In genomic region chr16:73019456-73020362, GRCh38 we compare ENCODE assay signal across 9 cellular contexts. TPM values are rescaled to one million over a fixed set of nuclear protein-coding genes. Genes with fewer than 3 reads are reported as not detected.
A peak's percentile ranks its signal among the peaks of the same experiment; 100 is the strongest.
DNase-seq lines count a peak whose midpoint lies in the region; ATAC-seq and TF ChIP-seq lines count a peak whose summit lies in the region.
"Had no signal": no experiment of that assay in that cellular context is flagged by ENCODE, and none has a peak within 500 bp of the region (broad histone marks: within the 10 kb centered on the region; RNA-seq: fewer than 3 reads in every experiment).

No MANE protein-coding gene starts in this region.

- H4K20me1 ChIP-seq in PC-9 (ENCODE audit: insufficient read depth) (peaks cover 12% of the 10 kb centered on the region), fibroblast of lung (ENCODE audit: control insufficient read depth, extremely low read depth, insufficient read depth, low read length) (no peaks in the 10 kb centered on the region), osteoblast (ENCODE audit: insufficient read depth, low read length) (peaks cover 61% of the 10 kb centered on the region)

- no peaks in the 10 kb centered on the region for H3K27me3 ChIP-seq in PC-9 (ENCODE audit: insufficient read depth, low read depth)
- no peaks in the 10 kb centered on the region for H3K27me3 ChIP-seq in fibroblast of lung (ENCODE audit: control insufficient read depth, insufficient read depth, low read length)
- no peaks in the 10 kb centered on the region for H3K27me3 ChIP-seq in osteoblast (ENCODE audit: insufficient read depth, low read length)
- no peaks in the 10 kb centered on the region for H3K27me3 ChIP-seq in testis

- no peaks in the 10 kb centered on the region for H3K36me3 ChIP-seq in PC-9 (ENCODE audit: low read depth)
- H3K36me3 ChIP-seq in fibroblast of lung (ENCODE audit: control insufficient read depth, insufficient read depth, low read length) = no peaks in the 10 kb centered on the region
- no peaks in the 10 kb centered on the region for H3K36me3 ChIP-seq in osteoblast (ENCODE audit: insufficient read depth, low read length)
- H3K36me3 ChIP-seq in testis (ENCODE audit: low read depth, missing control alignments) = no peaks in the 10 kb centered on the region

- H3K27ac ChIP-seq in PC-9 (peak overlapping the region; percentile 94), fibroblast of lung (ENCODE audit: insufficient read depth, low read length) (peak overlapping the region; percentile 81), osteoblast (ENCODE audit: low read depth, low read length) (peak overlapping the region; percentile 95), testis (no peak overlapping the region)

- no peak overlapping the region for H3K9ac ChIP-seq in fibroblast of lung (ENCODE audit: insufficient read depth, low read length)

- H3K9me3 ChIP-seq in PC-9 (ENCODE audit: insufficient read depth, low read depth) = no peaks in the 10 kb centered on the region
- H3K9me3 ChIP-seq in fibroblast of lung (ENCODE audit: control insufficient read depth, insufficient read depth, low read depth, low read length) = no peaks in the 10 kb centered on the region
- H3K9me3 ChIP-seq in osteoblast (ENCODE audit: low read depth, low read length) = no peaks in the 10 kb centered on the region
- H3K9me3 ChIP-seq in testis = no peaks in the 10 kb centered on the region

- CTCF ChIA-PET in PC-9 (lab: Charles Lee) = no interaction called here

- no peak for TF ChIP-seq POLR2A in testis (IDR thresholded peaks at IDR 0.05)
- no peak for TF ChIP-seq POLR2A in erythroblast (IDR thresholded peaks at IDR 0.05; ENCODE audit: low read length)

- TSS peak; percentile 91 for BruUV-seq in PC-9 (replicated peaks; lab: Mats Ljungman, UMichigan)

- ATAC-seq in HG02884 (IDR thresholded peaks at IDR 0.05; ENCODE audit: unreplicated experiment) = no peak

- H3K9me2 ChIP-seq in PC-9 (ENCODE audit: insufficient read depth) = no peaks in the 10 kb centered on the region

- peaks cover 42% of the 10 kb centered on the region for H3F3A ChIP-seq in PC-9 (ENCODE audit: insufficient read depth, low read depth)

- H3K4me3 ChIP-seq in PC-9 (peak overlapping the region; percentile 37; the same call in 1 of the 2 replicates), fibroblast of lung (replicated peaks in 1 of 4; ENCODE audit: control extremely low read depth in 1 of 4, insufficient read depth in 1 of 4, low read depth in 3 of 4, low read length in 4 of 4) (peak overlapping the region; percentile 5 to 34 (median 19)), osteoblast (ENCODE audit: insufficient read depth, low read length) (peak overlapping the region; percentile 59), testis (no peak overlapping the region)

- WGBS in testis, 2 donors = 78 to 83% methylated on average over 19 of the region's 19 CpGs

- DNase-seq in Caki2 (ENCODE audit: low read depth) (peak; percentile 88), PC-9 (peak; percentile 46 to 77), fibroblast of lung (ENCODE audit: low read depth in 2 of 2) (peak; percentile 82 to 90), osteoblast (ENCODE audit: insufficient read length, low spot score, missing footprints) (peak; percentile 95), testis (no peak), NCI-H187 (lab: John Stamatoyannopoulos, UW) (no peak), erythroblast (lab: John Stamatoyannopoulos, UW) (no peak)
- DNase-seq: mesendoderm had no signal

- peak overlapping the region; percentile 78 for H3K4me2 ChIP-seq in PC-9
- H3K4me2 ChIP-seq in fibroblast of lung (ENCODE audit: extremely low read depth, insufficient read depth, low read length) = peak overlapping the region; percentile 72
- H3K4me2 ChIP-seq in osteoblast (ENCODE audit: insufficient read depth, low read length) = peak overlapping the region; percentile 85

- TF ChIP-seq CTCF in PC-9 (conservative IDR thresholded peaks at IDR 0.05) = no peak
- no peak for TF ChIP-seq CTCF in fibroblast of lung (conservative IDR thresholded peaks at IDR 0.05 in 1 of 2, IDR thresholded peaks at IDR 0.05 in 1 of 2; ENCODE audit: low read depth in 1 of 2, low read length in 2 of 2)
- TF ChIP-seq CTCF in osteoblast (IDR thresholded peaks at IDR 0.05; ENCODE audit: extremely low read depth, low read depth, low read length) = no peak
- TF ChIP-seq CTCF in testis (IDR thresholded peaks at IDR 0.05) = no peak

- H3K4me1 ChIP-seq in PC-9 (replicated peaks; ENCODE audit: insufficient read depth) (peaks cover 62% of the 10 kb centered on the region), fibroblast of lung (ENCODE audit: control insufficient read depth, extremely low read depth, insufficient read depth, low read length) (peaks cover 25% of the 10 kb centered on the region), osteoblast (ENCODE audit: insufficient read depth, low read length) (peaks cover 26% of the 10 kb centered on the region), testis (peaks cover 11% of the 10 kb centered on the region)

- POLR2A ChIA-PET in PC-9 (lab: Charles Lee; ENCODE audit: unreplicated experiment) = interaction anchor here (0.6 kb wide), 2 partner anchors 37 to 193 kb away, joined by 3 to 5 read pairs; no protein-coding TSS in a partner anchor

- H2AFZ ChIP-seq in PC-9 (no peak overlapping the region), fibroblast of lung (ENCODE audit: low read length) (no peak overlapping the region), osteoblast (ENCODE audit: low read length) (peak overlapping the region; percentile 39)

- H3K79me2 ChIP-seq in PC-9 (ENCODE audit: low read depth) = peaks cover 90% of the 10 kb centered on the region
- H3K79me2 ChIP-seq in fibroblast of lung (ENCODE audit: control insufficient read depth, insufficient read depth, low read length) = peaks cover 78% of the 10 kb centered on the region
- H3K79me2 ChIP-seq in osteoblast (ENCODE audit: insufficient read depth, low read length) = peaks cover 89% of the 10 kb centered on the region

- intact Hi-C loops in PC-9 (cut with micrococcal nuclease; ENCODE audit: unreplicated experiment) (no loop called here), testis (cut with DNase I; ENCODE audit: low total_unique reads) (no loop called here)

- in situ Hi-C loops in Caki2 (cut with HindIII; ENCODE audit: low pct_unique_long_range_greater_than_20kb, low sequenced_read_pairs) = no loop called here

RNA-seq across cellular contexts. Expression of gene ZFHX3, which starts 28.2 kb away (rescaled TPM):
- total RNA-seq in Caki2 (2014; rRNA removed; shearing (Covaris generic); ENCODE audit: low replicate concordance) = 1.3 and 1.6 TPM in 2 replicates
- total RNA-seq in PC-9 (2021) = 20.5 and 23.1 TPM in 2 replicates
- 5.4 and 7.3 TPM in 2 replicates for total RNA-seq in fibroblast of lung
- 4.4 and 4.7 TPM in 2 replicates for polyA plus RNA-seq in fibroblast of lung
- polyA plus RNA-seq in fibroblast of lung (2012) = 4.3 and 8.5 TPM in 2 replicates
- 21.6 and 25.3 TPM in 2 replicates for polyA minus RNA-seq in fibroblast of lung (ENCODE audit: low replicate concordance)
- total RNA-seq in osteoblast = 14.1 and 14.5 TPM in 2 replicates
- total RNA-seq in testis = 10 to 100 TPM; 15.7 to 19.9 TPM
- 3.3 TPM for polyA plus RNA-seq in testis (ENCODE audit: insufficient read depth, low read depth, low replicate concordance)

Comparison
In these comparisons a context has a peak if more than half of its experiments do, and no peak if none do; other contexts are left out.
1. DNase-seq: peak in Caki2 (single experiment), PC-9 (2 of 2), fibroblast of lung (2 of 2) and osteoblast (single experiment); none in testis (single experiment), NCI-H187 (0 of 2) and erythroblast (0 of 2).
2. H3K27ac ChIP-seq: peak in PC-9 (single experiment), fibroblast of lung (single experiment) and osteoblast (single experiment); none in testis (0 of 2).
3. H3K4me3 ChIP-seq: peak in PC-9 (single experiment), fibroblast of lung (4 of 4) and osteoblast (single experiment); none in testis (0 of 2).
4. Peak in every context shown above with its lines, with median percentiles within 50 percentile points of each other: H3K4me2 ChIP-seq.